In genomic region chr3:11155341-11156025, GRCh38 we compare ENCODE assay signal across 1 cellular context.
TF ChIP-seq lines count a peak whose summit lies in the region.

No MANE protein-coding gene starts in this region.

TF ChIP-seq in HEK293, 187 proteins besides CTCF, POLR2A, EP300 and RAD21 (continued from another document):
- no peak for TF ChIP-seq ZNF544 (tag by site-specific recombination; IDR thresholded peaks at IDR 0.05)
- no peak for TF ChIP-seq ZNF514 (tag by site-specific recombination; IDR thresholded peaks at IDR 0.05)
- no peak for TF ChIP-seq MZF1 (tag by site-specific recombination; IDR thresholded peaks at IDR 0.05; ENCODE audit: borderline replicate concordance)
- no peak for TF ChIP-seq ZNF677 (tag by site-specific recombination; IDR thresholded peaks at IDR 0.05)
- TF ChIP-seq ZSCAN30 (tag by site-specific recombination; IDR thresholded peaks at IDR 0.05), result 0 out of 2 replicates have a peak, but pooled peaks have one; percentile 25
- no peak for TF ChIP-seq ZNF513 (tag by site-specific recombination; IDR thresholded peaks at IDR 0.05)
- no peak for TF ChIP-seq ZNF202 (tag by site-specific recombination; IDR thresholded peaks at IDR 0.05; ENCODE audit: borderline replicate concordance)
- TF ChIP-seq ZNF776 (tag by site-specific recombination; IDR thresholded peaks at IDR 0.05; ENCODE audit: borderline replicate concordance), result no peak
- no peak for TF ChIP-seq SP7 (tag by site-specific recombination; IDR thresholded peaks at IDR 0.05)
- no peak for TF ChIP-seq ZNF843 (tag by site-specific recombination; IDR thresholded peaks at IDR 0.05)
- peak; percentile 89 for TF ChIP-seq ZBTB17 (tag by site-specific recombination; IDR thresholded peaks at IDR 0.05)
- TF ChIP-seq ZNF2 (tag by site-specific recombination; IDR thresholded peaks at IDR 0.05), result peak; percentile 70; the same call in 1 of the 2 replicates
- no peak for TF ChIP-seq ZNF175 (tag by site-specific recombination; IDR thresholded peaks at IDR 0.05)
